Comparison of ENCODE assay signal across 25 cellular contexts in the genomic region with DNA sequence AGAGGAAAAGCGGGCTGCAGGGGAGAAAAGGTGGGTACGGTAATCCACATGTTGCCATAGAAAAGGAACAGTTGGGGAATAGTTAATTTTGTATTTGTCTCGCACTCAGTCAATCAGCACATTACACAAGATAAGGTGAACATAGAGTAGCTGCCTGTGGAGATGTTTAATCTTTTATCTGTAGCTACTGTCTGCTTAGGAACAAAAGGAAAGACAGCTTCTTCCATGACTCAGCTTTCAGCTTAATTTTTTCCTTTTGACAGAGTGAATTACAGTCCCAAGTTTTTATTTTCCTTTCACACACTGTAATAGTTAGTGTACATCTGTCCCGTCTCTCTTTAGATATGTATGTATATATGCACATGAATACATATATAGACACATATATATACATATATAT.
"Had no signal": no experiment of that assay in that cellular context is flagged by ENCODE, and none has a peak within 500 bp of the region (broad histone marks: within the 10 kb centered on the region; RNA-seq: fewer than 3 reads in every experiment).

No MANE protein-coding gene starts in this region.

- H3K4me3 ChIP-seq: adrenal gland, body of pancreas, SJSA1 had no signal

- H3K27ac ChIP-seq: adrenal gland, body of pancreas, SJSA1, WERI-Rb-1 had no signal

- ATAC-seq: activated CD4-positive, alpha-beta T cell treated with anti-CD3 and anti-CD28 coated beads for 36 hours; body of pancreas; PC-3; T-helper 17 cell had no signal

- DNase-seq: activated CD4-positive, alpha-beta memory T cell treated with anti-CD3 and anti-CD28 coated beads, Interleukin-2, amount 10 ng/mL, durations not matched to agents 7 days and 5 days; activated CD4-positive, alpha-beta T cell treated with anti-CD3 and anti-CD28 coated beads for 36 hours; activated CD4-positive, alpha-beta T cell treated with anti-CD3 and anti-CD28 coated beads, Interleukin-2, amount 50 U/mL, for 1 hour; activated CD8-positive, alpha-beta memory T cell treated with anti-CD3 and anti-CD28 coated beads, Interleukin-2, amount 50 U/mL, for 48 hours; activated naive CD4-positive, alpha-beta T cell treated with anti-CD3 and anti-CD28 coated beads, Interleukin-2, amount 50 U/mL, for 16 hours; activated naive CD8-positive, alpha-beta T cell treated with anti-CD3 and anti-CD28 coated beads, Interleukin-2, amount 10 ng/mL, durations not matched to agents 7 days and 5 days; activated T-cell treated with anti-CD3 and anti-CD28 coated beads, Interleukin-2, amount 50 U/mL, for 1 hour; adrenal gland; aorta; body of pancreas; central memory CD4-positive, alpha-beta T cell; Kasumi-1; NCI-H1694; NCI-H2029; NCI-H2107; NCI-H345; NCI-H510A treated with DMSO at 0.1 percent for 48 hours; PC-3; SHP77; T-helper 17 cell; T-helper 9 cell; WERI-Rb-1 had no signal

- FAIRE-seq: bronchial epithelial cell, RCC 7860 had no signal

- H3K36me3 ChIP-seq: adrenal gland, SJSA1, WERI-Rb-1 had no signal

- H3K9me3 ChIP-seq: adrenal gland, body of pancreas, SJSA1 had no signal

- H3K4me1 ChIP-seq: adrenal gland, body of pancreas had no signal

- H3K27me3 ChIP-seq: adrenal gland, body of pancreas had no signal
